Comparison of ENCODE assay signal across 1 cellular context in the genomic region with DNA sequence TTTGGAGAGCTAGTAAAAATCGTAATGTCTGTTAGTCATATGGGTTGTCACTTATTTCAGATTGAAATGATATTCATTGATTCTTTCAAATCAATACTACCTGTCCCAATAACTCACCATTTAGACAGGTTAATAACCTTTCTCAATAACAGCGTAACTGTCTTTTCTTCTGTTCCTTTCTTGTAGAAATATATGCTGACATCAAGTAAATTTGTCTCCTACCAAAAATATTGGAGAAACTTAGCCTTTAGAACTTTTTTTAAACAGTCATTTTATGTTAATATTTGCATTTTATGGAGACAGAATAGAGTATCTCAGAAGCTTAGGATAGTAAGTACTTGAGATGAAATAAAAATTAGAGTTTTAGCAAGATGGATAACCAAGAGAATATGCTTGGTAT.
A peak's percentile ranks its signal among the peaks of the same experiment; 100 is the strongest.
TF ChIP-seq lines count a peak whose summit lies in the region.

No MANE protein-coding gene starts in this region.

TF ChIP-seq in HepG2, 621 proteins besides CTCF, POLR2A, EP300 and RAD21 (continued from another document):
- TF ChIP-seq MAFK (conservative IDR thresholded peaks at IDR 0.05 in 1 of 2, IDR thresholded peaks at IDR 0.05 in 1 of 2; ENCODE audit: low read length in 2 of 2) (peak; percentile 88 to 90), MAFF (IDR thresholded peaks at IDR 0.05; ENCODE audit: low read depth, low read length) (peak; percentile 81)
TF ChIP-seq in HepG2: peak in this region for 2.
